In genomic region chr22:42562282-42562681, GRCh38 we compare ENCODE assay signal across 11 cellular contexts. TPM values are rescaled to one million over a fixed set of nuclear protein-coding genes. Genes with fewer than 3 reads are reported as not detected.
DNase-seq lines count a peak whose midpoint lies in the region; ATAC-seq and TF ChIP-seq lines count a peak whose summit lies in the region.
"Had no signal": no experiment of that assay in that cellular context is flagged by ENCODE, and none has a peak within 500 bp of the region (broad histone marks: within the 10 kb centered on the region; RNA-seq: fewer than 3 reads in every experiment).

No MANE protein-coding gene starts in this region.

- H3K4me3 Mint-ChIP-seq in activated T-cell treated with anti-CD3 and anti-CD28 coated beads, Interleukin-2, amount 50 U/mL, for 24 hours = no peak overlapping the region
- H3K4me3 Mint-ChIP-seq in activated T-cell treated with anti-CD3 and anti-CD28 coated beads, Interleukin-2, amount 50 U/mL, for 72 hours = no peak overlapping the region
- H3K4me3 Mint-ChIP-seq in stimulated activated naive CD8-positive, alpha-beta T cell treated with anti-CD3 and anti-CD28 coated beads, Interleukin-15, Interleukin-2, amounts not matched to agents 100 ng/mL and 50 ng/mL, for 24 hours = no peak overlapping the region
- no peak overlapping the region for H3K4me3 Mint-ChIP-seq in activated CD8-positive, alpha-beta memory T cell treated with anti-CD3 and anti-CD28 coated beads, Interleukin-2, amount 10 ng/mL, durations not matched to agents 7 days and 5 days

- CTCF ChIA-PET in activated CD8-positive, alpha-beta memory T cell treated with anti-CD3 and anti-CD28 coated beads, Interleukin-2, amount 10 ng/mL, durations not matched to agents 7 days and 5 days (lab: Charles Lee) = interaction anchor here (0.5 kb wide), 1 partner anchor 127 kb away, joined by 3 read pairs; no protein-coding TSS in a partner anchor

- H3K27me3 ChIP-seq in OCI-LY3 (ENCODE audit: low read depth, low read length) (peaks cover 6% of the 10 kb centered on the region; the same call in 1 of the 2 replicates), left ventricle myocardium inferior (ENCODE audit: low read depth) (no peaks in the 10 kb centered on the region)

- no peak overlapping the region for H3K9ac ChIP-seq in OCI-LY3 (ENCODE audit: low read length)

- H3K36me3 ChIP-seq in OCI-LY3 (replicated peaks; ENCODE audit: low read depth, low read length) = no peaks in the 10 kb centered on the region
- H3K36me3 ChIP-seq in left ventricle myocardium inferior = peaks cover 13% of the 10 kb centered on the region

- H3K4me3 ChIP-seq in OCI-LY3 (ENCODE audit: low read length) (no peak overlapping the region), left ventricle myocardium inferior (no peak overlapping the region)
- H3K4me3 ChIP-seq: A549 had no signal

- H3K27ac ChIP-seq in OCI-LY3 (ENCODE audit: low read length) (no peak overlapping the region), left ventricle myocardium inferior (replicated peaks) (peak overlapping the region; percentile 21)
- H3K27ac ChIP-seq: A549 had no signal

- ATAC-seq in activated T-cell treated with anti-CD3 and anti-CD28 coated beads, Interleukin-2, amount 50 U/mL, for 72 hours (replicated peaks in 1 of 2) = no peak
- no peak for ATAC-seq in activated CD8-positive, alpha-beta memory T cell treated with anti-CD3 and anti-CD28 coated beads, Interleukin-2, amount 10 ng/mL, durations not matched to agents 7 days and 5 days
- ATAC-seq: A549 had no signal

- H3K9me3 Mint-ChIP-seq in activated T-cell treated with anti-CD3 and anti-CD28 coated beads, Interleukin-2, amount 50 U/mL, for 24 hours = no peaks in the 10 kb centered on the region
- no peaks in the 10 kb centered on the region for H3K9me3 Mint-ChIP-seq in activated T-cell treated with anti-CD3 and anti-CD28 coated beads, Interleukin-2, amount 50 U/mL, for 72 hours
- no peaks in the 10 kb centered on the region for H3K9me3 Mint-ChIP-seq in stimulated activated naive CD8-positive, alpha-beta T cell treated with anti-CD3 and anti-CD28 coated beads, Interleukin-15, Interleukin-2, amounts not matched to agents 100 ng/mL and 50 ng/mL, for 24 hours
- H3K9me3 Mint-ChIP-seq in activated CD8-positive, alpha-beta memory T cell treated with anti-CD3 and anti-CD28 coated beads, Interleukin-2, amount 10 ng/mL, durations not matched to agents 7 days and 5 days (ENCODE audit: low read depth) = no peaks in the 10 kb centered on the region

- DNase-seq in activated T-cell treated with anti-CD3 and anti-CD28 coated beads, Interleukin-2, amount 50 U/mL, for 24 hours = no peak
- no peak for DNase-seq in activated T-cell treated with anti-CD3 and anti-CD28 coated beads, Interleukin-2, amount 50 U/mL, for 72 hours
- DNase-seq in left ventricle myocardium inferior = no peak
- no peak for DNase-seq in inferior parietal cortex (ENCODE audit: extremely low spot score)
- no peak for DNase-seq in activated CD8-positive, alpha-beta memory T cell treated with anti-CD3 and anti-CD28 coated beads, Interleukin-2, amount 10 ng/mL, durations not matched to agents 7 days and 5 days
- DNase-seq in activated gamma-delta T cell (lab: John Stamatoyannopoulos, UW) = no peak
- DNase-seq: central memory CD4-positive, alpha-beta T cell; NCI-H2107 had no signal

- H3K9me3 ChIP-seq in OCI-LY3 (ENCODE audit: insufficient read depth, low read length) = no peaks in the 10 kb centered on the region
- no peaks in the 10 kb centered on the region for H3K9me3 ChIP-seq in left ventricle myocardium inferior (replicated peaks)
- H3K9me3 ChIP-seq: A549 had no signal

- no peak overlapping the region for H2AFZ ChIP-seq in OCI-LY3 (ENCODE audit: low read depth, low read length)

- peak overlapping the region; percentile 2; the same call in 1 of the 2 replicates for H3K4me2 ChIP-seq in OCI-LY3 (ENCODE audit: low read length)
- H3K4me2 ChIP-seq: A549 had no signal

- H3K4me1 Mint-ChIP-seq in activated T-cell treated with anti-CD3 and anti-CD28 coated beads, Interleukin-2, amount 50 U/mL, for 24 hours (ENCODE audit: low read depth) = peaks cover 2% of the 10 kb centered on the region
- H3K4me1 Mint-ChIP-seq in activated T-cell treated with anti-CD3 and anti-CD28 coated beads, Interleukin-2, amount 50 U/mL, for 72 hours (ENCODE audit: low read depth) = peaks cover 6% of the 10 kb centered on the region
- H3K4me1 Mint-ChIP-seq in stimulated activated naive CD8-positive, alpha-beta T cell treated with anti-CD3 and anti-CD28 coated beads, Interleukin-15, Interleukin-2, amounts not matched to agents 100 ng/mL and 50 ng/mL, for 24 hours (ENCODE audit: low read depth) = peaks cover 13% of the 10 kb centered on the region
- peaks cover 2% of the 10 kb centered on the region for H3K4me1 Mint-ChIP-seq in activated CD8-positive, alpha-beta memory T cell treated with anti-CD3 and anti-CD28 coated beads, Interleukin-2, amount 10 ng/mL, durations not matched to agents 7 days and 5 days

- TF ChIP-seq CTCF in OCI-LY3 (IDR thresholded peaks at IDR 0.05; ENCODE audit: low read depth, low read length) (no peak), left ventricle myocardium inferior (IDR thresholded peaks at IDR 0.05; ENCODE audit: borderline replicate concordance) (no peak)

- peaks cover 17% of the 10 kb centered on the region for H3K36me3 Mint-ChIP-seq in activated T-cell treated with anti-CD3 and anti-CD28 coated beads, Interleukin-2, amount 50 U/mL, for 24 hours (ENCODE audit: low read depth)
- H3K36me3 Mint-ChIP-seq in activated T-cell treated with anti-CD3 and anti-CD28 coated beads, Interleukin-2, amount 50 U/mL, for 72 hours (ENCODE audit: insufficient read depth in 2 of 2) = no peaks in the 10 kb centered on the region
- peaks cover 4% of the 10 kb centered on the region for H3K36me3 Mint-ChIP-seq in stimulated activated naive CD8-positive, alpha-beta T cell treated with anti-CD3 and anti-CD28 coated beads, Interleukin-15, Interleukin-2, amounts not matched to agents 100 ng/mL and 50 ng/mL, for 24 hours (ENCODE audit: low read depth)
- H3K36me3 Mint-ChIP-seq in activated CD8-positive, alpha-beta memory T cell treated with anti-CD3 and anti-CD28 coated beads, Interleukin-2, amount 10 ng/mL, durations not matched to agents 7 days and 5 days = peaks cover 4% of the 10 kb centered on the region

- no peaks in the 10 kb centered on the region for H3K79me2 ChIP-seq in OCI-LY3 (ENCODE audit: low read length)

- intact Hi-C loops in left ventricle myocardium inferior (cut with micrococcal nuclease) = no loop called here

- H4K20me1 ChIP-seq in OCI-LY3 (ENCODE audit: insufficient read depth, low read length) = no peaks in the 10 kb centered on the region

- H3K27ac Mint-ChIP-seq in activated T-cell treated with anti-CD3 and anti-CD28 coated beads, Interleukin-2, amount 50 U/mL, for 24 hours = peak overlapping the region; percentile 27
- H3K27ac Mint-ChIP-seq in activated T-cell treated with anti-CD3 and anti-CD28 coated beads, Interleukin-2, amount 50 U/mL, for 72 hours = no peak overlapping the region
- H3K27ac Mint-ChIP-seq in stimulated activated naive CD8-positive, alpha-beta T cell treated with anti-CD3 and anti-CD28 coated beads, Interleukin-15, Interleukin-2, amounts not matched to agents 100 ng/mL and 50 ng/mL, for 24 hours = peak overlapping the region; percentile 31
- no peak overlapping the region for H3K27ac Mint-ChIP-seq in activated CD8-positive, alpha-beta memory T cell treated with anti-CD3 and anti-CD28 coated beads, Interleukin-2, amount 10 ng/mL, durations not matched to agents 7 days and 5 days

- H3K4me1 ChIP-seq in OCI-LY3 (ENCODE audit: low read length) = peaks cover 20% of the 10 kb centered on the region
- H3K4me1 ChIP-seq in left ventricle myocardium inferior = peaks cover 16% of the 10 kb centered on the region
- H3K4me1 ChIP-seq: A549 had no signal

- no peaks in the 10 kb centered on the region for H3K27me3 Mint-ChIP-seq in activated T-cell treated with anti-CD3 and anti-CD28 coated beads, Interleukin-2, amount 50 U/mL, for 24 hours
- no peaks in the 10 kb centered on the region for H3K27me3 Mint-ChIP-seq in activated T-cell treated with anti-CD3 and anti-CD28 coated beads, Interleukin-2, amount 50 U/mL, for 72 hours (ENCODE audit: low read depth)
- H3K27me3 Mint-ChIP-seq in stimulated activated naive CD8-positive, alpha-beta T cell treated with anti-CD3 and anti-CD28 coated beads, Interleukin-15, Interleukin-2, amounts not matched to agents 100 ng/mL and 50 ng/mL, for 24 hours = no peaks in the 10 kb centered on the region
- H3K27me3 Mint-ChIP-seq in activated CD8-positive, alpha-beta memory T cell treated with anti-CD3 and anti-CD28 coated beads, Interleukin-2, amount 10 ng/mL, durations not matched to agents 7 days and 5 days = no peaks in the 10 kb centered on the region

RNA-seq across cellular contexts. Expression of gene SERHL2, which starts 8.5 kb away (rescaled TPM):
- total RNA-seq in activated T-cell treated with anti-CD3 and anti-CD28 coated beads, Interleukin-2, amount 50 U/mL, for 72 hours = 1 to 10 TPM; 1.2 to 1.6 TPM
- total RNA-seq in left ventricle myocardium inferior = 3.5 TPM
- total RNA-seq in activated CD8-positive, alpha-beta memory T cell treated with anti-CD3 and anti-CD28 coated beads, Interleukin-2, amount 10 ng/mL, durations not matched to agents 7 days and 5 days = 1 to 10 TPM; 1.4 to 3.5 TPM

RNA-seq across cellular contexts. Expression of gene RRP7A, which starts 42.7 kb away (rescaled TPM):
- 10 to 100 TPM; 32.5 to 35.9 TPM for total RNA-seq in activated T-cell treated with anti-CD3 and anti-CD28 coated beads, Interleukin-2, amount 50 U/mL, for 72 hours
- total RNA-seq in left ventricle myocardium inferior = 15.8 TPM
- 100 to 1,000 TPM in 1 of 2 experiments, 10 to 100 TPM in 1; 88.2 to 102 TPM for total RNA-seq in activated CD8-positive, alpha-beta memory T cell treated with anti-CD3 and anti-CD28 coated beads, Interleukin-2, amount 10 ng/mL, durations not matched to agents 7 days and 5 days

RNA-seq across cellular contexts. Expression of gene POLDIP3, which starts 52.4 kb away (rescaled TPM):
- 100 to 1,000 TPM in 1 of 2 donors, 10 to 100 TPM in 1; 84.0 to 108 TPM for total RNA-seq in activated T-cell treated with anti-CD3 and anti-CD28 coated beads, Interleukin-2, amount 50 U/mL, for 72 hours
- 35.2 TPM for total RNA-seq in left ventricle myocardium inferior
- 10 to 100 TPM; 81.8 to 82.7 TPM for total RNA-seq in activated CD8-positive, alpha-beta memory T cell treated with anti-CD3 and anti-CD28 coated beads, Interleukin-2, amount 10 ng/mL, durations not matched to agents 7 days and 5 days

Comparison
In these comparisons a context has a peak if more than half of its experiments do, and no peak if none do; other contexts are left out.
1. H3K27ac Mint-ChIP-seq: peak in activated T-cell treated with anti-CD3 and anti-CD28 coated beads, Interleukin-2, amount 50 U/mL, for 24 hours (single experiment) and stimulated activated naive CD8-positive, alpha-beta T cell treated with anti-CD3 and anti-CD28 coated beads, Interleukin-15, Interleukin-2, amounts not matched to agents 100 ng/mL and 50 ng/mL, for 24 hours (single experiment); none in activated T-cell treated with anti-CD3 and anti-CD28 coated beads, Interleukin-2, amount 50 U/mL, for 72 hours (single experiment) and activated CD8-positive, alpha-beta memory T cell treated with anti-CD3 and anti-CD28 coated beads, Interleukin-2, amount 10 ng/mL, durations not matched to agents 7 days and 5 days (single experiment).